Comparison of ENCODE assay signal across 1 cellular context in genomic region chrX:49148390-49149100, GRCh38. TPM values are rescaled to one million over a fixed set of nuclear protein-coding genes. Genes with fewer than 3 reads are reported as not detected.
"Had no signal": no experiment of that assay in that cellular context is flagged by ENCODE, and none has a peak within 500 bp of the region (broad histone marks: within the 10 kb centered on the region; RNA-seq: fewer than 3 reads in every experiment).

No MANE protein-coding gene starts in this region.

RNA-seq across cellular contexts. Expression of gene SYP, which starts 51.4 kb away (rescaled TPM):
- total RNA-seq: smooth muscle cell had no signal
- polyA plus RNA-seq: smooth muscle cell had no signal
